15 cellular contexts compared by ENCODE assay signal in the genomic region with DNA sequence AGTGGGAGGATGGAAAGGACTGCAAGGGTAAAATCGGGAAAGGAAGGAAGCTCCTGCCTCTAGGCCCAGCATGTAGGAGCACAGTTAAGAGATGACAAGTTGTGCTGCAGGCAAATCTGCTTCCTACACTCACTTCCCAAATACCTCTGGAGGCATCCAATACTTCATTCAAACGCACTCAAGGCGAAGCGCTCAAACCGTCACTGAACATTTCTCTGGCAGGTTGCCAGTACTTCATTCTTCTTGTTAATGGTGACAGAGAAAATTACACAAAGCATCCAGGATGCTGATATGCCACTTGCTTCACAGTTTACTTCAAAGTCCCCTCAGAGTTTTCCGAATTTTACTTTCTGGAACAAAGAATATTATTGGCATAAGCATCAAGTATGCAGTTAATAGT. TPM values are rescaled to one million over a fixed set of nuclear protein-coding genes. Genes with fewer than 3 reads are reported as not detected.
DNase-seq lines count a peak whose midpoint lies in the region; ATAC-seq and TF ChIP-seq lines count a peak whose summit lies in the region.
"Had no signal": no experiment of that assay in that cellular context is flagged by ENCODE, and none has a peak within 500 bp of the region (broad histone marks: within the 10 kb centered on the region; RNA-seq: fewer than 3 reads in every experiment).

No MANE protein-coding gene starts in this region.

- no peaks in the 10 kb centered on the region for H3K9me3 Mint-ChIP-seq in natural killer cell
- no peaks in the 10 kb centered on the region for H3K9me3 Mint-ChIP-seq in naive thymus-derived CD4-positive, alpha-beta T cell
- H3K9me3 Mint-ChIP-seq: WTC11 had no signal

- H3K4me1 Mint-ChIP-seq in natural killer cell: no peaks in the 10 kb centered on the region
- no peaks in the 10 kb centered on the region for H3K4me1 Mint-ChIP-seq in naive thymus-derived CD4-positive, alpha-beta T cell

- no peaks in the 10 kb centered on the region for H3K27me3 ChIP-seq in mesendoderm (ENCODE audit: insufficient read depth, low read length, poor library complexity)
- H3K27me3 ChIP-seq in naive thymus-derived CD4-positive, alpha-beta T cell (ENCODE audit: control insufficient read depth in 2 of 2, insufficient read depth in 2 of 2, low read length in 2 of 2): no peaks in the 10 kb centered on the region
- H3K27me3 ChIP-seq: SJCRH30 had no signal

- POLR2A ChIA-PET in naive thymus-derived CD4-positive, alpha-beta T cell (lab: Charles Lee): no interaction called here

- peak overlapping the region; percentile 23 for H2BK15ac ChIP-seq in mesendoderm (replicated peaks; ENCODE audit: low read depth)

- no peak overlapping the region for H3K4me3 Mint-ChIP-seq in natural killer cell
- no peak overlapping the region for H3K4me3 Mint-ChIP-seq in naive thymus-derived CD4-positive, alpha-beta T cell
- H3K4me3 Mint-ChIP-seq: WTC11 had no signal

- H2BK120ac ChIP-seq in mesendoderm (ENCODE audit: low read depth, low read length): no peak overlapping the region

- no peaks in the 10 kb centered on the region for H3K9me3 ChIP-seq in naive thymus-derived CD4-positive, alpha-beta T cell (ENCODE audit: control insufficient read depth in 2 of 3, low read length in 3 of 3)
- H3K9me3 ChIP-seq: HAP-1, SJCRH30 had no signal

- H3K4me1 ChIP-seq in mesendoderm (ENCODE audit: control insufficient read depth, low read depth, low read length): no peaks in the 10 kb centered on the region
- H3K4me1 ChIP-seq in naive thymus-derived CD4-positive, alpha-beta T cell (ENCODE audit: control insufficient read depth in 2 of 2, insufficient read depth in 2 of 2, low read length in 2 of 2): no peaks in the 10 kb centered on the region
- H3K4me1 ChIP-seq: SJCRH30 had no signal

- no peaks in the 10 kb centered on the region for H3K79me1 ChIP-seq in mesendoderm (ENCODE audit: low read length)

- H3K36me3 Mint-ChIP-seq in natural killer cell: no peaks in the 10 kb centered on the region
- no peaks in the 10 kb centered on the region for H3K36me3 Mint-ChIP-seq in naive thymus-derived CD4-positive, alpha-beta T cell
- H3K36me3 Mint-ChIP-seq: WTC11 had no signal

- no peak overlapping the region for H3K9ac ChIP-seq in mesendoderm (ENCODE audit: low read length)

- H3K4me2 ChIP-seq in mesendoderm (ENCODE audit: low read length): no peak overlapping the region

- intact Hi-C loops in natural killer cell (cut with micrococcal nuclease): no loop called here
- intact Hi-C loops in naive thymus-derived CD4-positive, alpha-beta T cell (cut with micrococcal nuclease): no loop called here

- H3K4me3 ChIP-seq in mesendoderm (ENCODE audit: low read length): no peak overlapping the region
- H3K4me3 ChIP-seq in naive thymus-derived CD4-positive, alpha-beta T cell (ENCODE audit: low read length): no peak overlapping the region
- H3K4me3 ChIP-seq: HAP-1, SJCRH30, skin epidermis had no signal

- H4K8ac ChIP-seq in mesendoderm (ENCODE audit: low read depth, low read length): no peak overlapping the region

- peak; percentile 76 for DNase-seq in DMS79 treated with DMSO at 0.1 percent for 48 hours (lab: John Stamatoyannopoulos, UW)
- DNase-seq in NCI-H1694 treated with DMSO at 0.1 percent for 48 hours (lab: John Stamatoyannopoulos, UW): peak; percentile 19
- DNase-seq in amniotic epithelial cell (ENCODE audit: low read depth): peak; percentile 51
- no peak for DNase-seq in mesendoderm
- no peak for DNase-seq in natural killer cell
- DNase-seq in naive thymus-derived CD4-positive, alpha-beta T cell: no peak
- DNase-seq in AG20443 (ENCODE audit: low spot score): no peak
- DNase-seq: activated T-cell treated with anti-CD3 and anti-CD28 coated beads, Interleukin-2, amount 50 U/mL, for 1 hour; Calu3; NCI-H226 had no signal

- CTCF ChIA-PET in naive thymus-derived CD4-positive, alpha-beta T cell (lab: Charles Lee): no interaction called here

- H3K27me3 Mint-ChIP-seq in natural killer cell (ENCODE audit: low read depth in 2 of 2): peaks cover 0 to 8% of the 10 kb centered on the region in 2 donors
- peaks cover 7 to 27% (median 12%) of the 10 kb centered on the region in 5 donors for H3K27me3 Mint-ChIP-seq in naive thymus-derived CD4-positive, alpha-beta T cell

- no peak overlapping the region for H3K4ac ChIP-seq in mesendoderm (ENCODE audit: low read depth, low read length)

- H3K23ac ChIP-seq in mesendoderm (ENCODE audit: low read length): no peak overlapping the region

- no peak for TF ChIP-seq CTCF in natural killer cell (IDR thresholded peaks at IDR 0.05)

- no peak for ATAC-seq in natural killer cell
- no peak for ATAC-seq in naive thymus-derived CD4-positive, alpha-beta T cell
- ATAC-seq in GM18907 (IDR thresholded peaks at IDR 0.05; ENCODE audit: unreplicated experiment): no peak
- ATAC-seq: WTC11 had no signal

- H3K27ac ChIP-seq in mesendoderm (ENCODE audit: low read depth, low read length): no peak overlapping the region
- H3K27ac ChIP-seq in naive thymus-derived CD4-positive, alpha-beta T cell (ENCODE audit: low read depth, low read length): no peak overlapping the region
- H3K27ac ChIP-seq: SJCRH30 had no signal

- no CpG with 5 or more reads among the region's 6 CpGs for WGBS in mesendoderm (ENCODE audit: extremely low coverage, insufficient coverage, low lambda C conversion rate)

- no peaks in the 10 kb centered on the region for H3K36me3 ChIP-seq in mesendoderm (ENCODE audit: control insufficient read depth, insufficient read depth, low read length)
- no peaks in the 10 kb centered on the region for H3K36me3 ChIP-seq in naive thymus-derived CD4-positive, alpha-beta T cell (ENCODE audit: control insufficient read depth in 2 of 3, insufficient read depth in 3 of 3, low read length in 3 of 3)
- H3K36me3 ChIP-seq: HAP-1, SJCRH30 had no signal

- H3K18ac ChIP-seq in mesendoderm (ENCODE audit: low read length): no peak overlapping the region

- no peak overlapping the region for H2AK5ac ChIP-seq in mesendoderm (ENCODE audit: low read length)

- H2BK5ac ChIP-seq in mesendoderm (ENCODE audit: low read length): no peak overlapping the region

- no peak overlapping the region for H3K27ac Mint-ChIP-seq in natural killer cell
- H3K27ac Mint-ChIP-seq in naive thymus-derived CD4-positive, alpha-beta T cell: no peak overlapping the region
- H3K27ac Mint-ChIP-seq: WTC11 had no signal

- no peak overlapping the region for H3K56ac ChIP-seq in mesendoderm (ENCODE audit: low read length)

- H3K79me2 ChIP-seq in mesendoderm (ENCODE audit: control insufficient read depth, insufficient read depth, low read length): no peaks in the 10 kb centered on the region

- no peak overlapping the region for H4K5ac ChIP-seq in mesendoderm (ENCODE audit: low read length)

RNA-seq across cellular contexts. Expression of gene NREP, which starts 59.8 kb away (rescaled TPM):
- 252 TPM for polyA plus RNA-seq in mesendoderm (2013, experiment 1 of 2)
- polyA plus RNA-seq in mesendoderm (2013, experiment 2 of 2): 251 TPM
- 1 to 10 TPM; 7.6 to 9.9 (median 8.4) TPM for total RNA-seq in natural killer cell
- total RNA-seq in naive thymus-derived CD4-positive, alpha-beta T cell: 10 to 100 TPM in 1 of 5 experiments, 1 to 10 TPM in 4; 3.5 to 28.7 (median 5.1) TPM
- 10 to 100 TPM in 1 of 2 donors, 1 to 10 TPM in 1; 9.8 to 13.4 TPM for polyA plus RNA-seq in naive thymus-derived CD4-positive, alpha-beta T cell

Comparison
In these comparisons a context has a peak if more than half of its experiments do, and no peak if none do; other contexts are left out.
1. DNase-seq: peak in DMS79 treated with DMSO at 0.1 percent for 48 hours (single experiment), NCI-H1694 treated with DMSO at 0.1 percent for 48 hours (single experiment) and amniotic epithelial cell (single experiment); none in mesendoderm (single experiment), natural killer cell (single experiment), naive thymus-derived CD4-positive, alpha-beta T cell (0 of 9) and AG20443 (single experiment).